Comparison of ENCODE assay signal across 26 cellular contexts in the genomic region with DNA sequence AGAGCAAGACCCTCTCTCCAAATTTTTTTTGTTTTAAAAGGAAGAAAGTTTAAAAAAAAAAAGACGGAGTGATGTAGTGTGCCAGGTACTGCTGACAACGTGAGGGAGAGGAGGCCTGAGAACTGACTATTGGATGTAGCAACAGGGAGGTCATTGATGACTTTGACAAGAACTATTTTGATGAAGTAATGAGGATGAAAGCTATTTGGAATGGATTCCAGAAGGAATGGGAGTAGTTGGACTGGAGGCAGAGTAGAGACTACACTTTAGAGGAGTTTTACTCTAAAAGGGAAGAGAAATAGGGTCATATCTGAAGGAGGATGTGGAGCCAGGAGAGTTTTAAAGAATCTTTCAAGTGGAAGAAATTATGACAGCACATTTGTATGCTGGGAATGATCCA. TPM values are rescaled to one million over a fixed set of nuclear protein-coding genes. Genes with fewer than 3 reads are reported as not detected.
DNase-seq lines count a peak whose midpoint lies in the region; ATAC-seq, FAIRE-seq and TF ChIP-seq lines count a peak whose summit lies in the region.
"Had no signal": no experiment of that assay in that cellular context is flagged by ENCODE, and none has a peak within 500 bp of the region (broad histone marks: within the 10 kb centered on the region; RNA-seq: fewer than 3 reads in every experiment).

No MANE protein-coding gene starts in this region.

- H2AFZ ChIP-seq in astrocyte (ENCODE audit: low read depth, low read length): no peak overlapping the region

- no peaks in the 10 kb centered on the region for H3K27me3 Mint-ChIP-seq in astrocyte (ENCODE audit: low read depth, unreplicated experiment)
- H3K27me3 Mint-ChIP-seq: activated naive CD4-positive, alpha-beta T cell treated with anti-CD3 and anti-CD28 coated beads, Interleukin-2, amount 10 ng/mL, durations not matched to agents 7 days and 5 days; CD4-positive, alpha-beta T cell; stimulated activated naive CD8-positive, alpha-beta T cell treated with anti-CD3 and anti-CD28 coated beads, Interleukin-15, amount 100 ng/mL, for 72 hours had no signal

- H3K9me3 Mint-ChIP-seq in astrocyte (ENCODE audit: unreplicated experiment): peaks cover 9% of the 10 kb centered on the region

- H3K27me3 ChIP-seq in astrocyte (ENCODE audit: insufficient read depth, low read length) (no peaks in the 10 kb centered on the region), brain microvascular endothelial cell (replicated peaks) (no peaks in the 10 kb centered on the region)
- H3K27me3 ChIP-seq: neutrophil, spleen, upper lobe of left lung had no signal

- peaks cover 37% of the 10 kb centered on the region for H3K4me1 Mint-ChIP-seq in astrocyte (ENCODE audit: low read depth, unreplicated experiment)

- peak overlapping the region; percentile 36 for H3K27ac Mint-ChIP-seq in astrocyte (ENCODE audit: unreplicated experiment)
- H3K27ac Mint-ChIP-seq: stimulated activated naive CD8-positive, alpha-beta T cell treated with anti-CD3 and anti-CD28 coated beads, Interleukin-15, amount 100 ng/mL, for 72 hours had no signal

- in situ Hi-C loops in brain microvascular endothelial cell (cut with HindIII; ENCODE audit: low pct_ligation_motif_present, low sequenced_read_pairs): no loop called here

- H3K36me3 Mint-ChIP-seq in astrocyte (ENCODE audit: low read depth, unreplicated experiment): peaks cover 4% of the 10 kb centered on the region

- peak; percentile 47 for FAIRE-seq in astrocyte (lab: Jason Lieb, UNC)
- FAIRE-seq: A549, colon, GM12892 had no signal

- DNase-seq in AG08395 (ENCODE audit: low spot score) (peak; percentile 35), HCEC 1CT (peak; percentile 78), astrocyte (ENCODE audit: low read depth) (peak; percentile 82), omental fat pad (ENCODE audit: low spot score) (no peak), NCI-H82 (lab: John Stamatoyannopoulos, UW) (no peak), brain microvascular endothelial cell (no peak), kidney tubule cell (ENCODE audit: low spot score) (no peak)
- DNase-seq: activated CD4-positive, CD25-positive, alpha-beta regulatory T cell treated with anti-CD3 and anti-CD28 coated beads, Interleukin-2, amount 50 U/mL, for 72 hours; activated CD8-positive, alpha-beta memory T cell treated with anti-CD3 and anti-CD28 coated beads for 24 hours; activated naive CD4-positive, alpha-beta T cell treated with anti-CD3 and anti-CD28 coated beads, Interleukin-2, amount 10 ng/mL, durations not matched to agents 7 days and 5 days; activated T-cell treated with anti-CD3 and anti-CD28 coated beads, Interleukin-2, amount 50 U/mL, for 48 hours; CD4-positive, alpha-beta T cell; DMS 273 treated with DMSO at 0.1 percent for 48 hours; NCI-H1417; NCI-H524 treated with DMSO at 0.1 percent for 48 hours; spleen; stimulated activated CD4-positive, alpha-beta T cell treated with anti-CD3 and anti-CD28 coated beads, Interleukin-4, amount 100 ng/mL, for 24 hours; stimulated activated naive CD8-positive, alpha-beta T cell treated with anti-CD3 and anti-CD28 coated beads, Interleukin-15, amount 100 ng/mL, for 72 hours; T1000; upper lobe of left lung had no signal

- TF ChIP-seq CTCF in astrocyte (IDR thresholded peaks at IDR 0.05; ENCODE audit: insufficient read depth, low read depth, low read length): no peak
- no peak for TF ChIP-seq CTCF in omental fat pad (IDR thresholded peaks at IDR 0.05)
- TF ChIP-seq CTCF in brain microvascular endothelial cell (IDR thresholded peaks at IDR 0.05; ENCODE audit: low read depth, low read length, missing control alignments): no peak

- H3K79me2 ChIP-seq in astrocyte (ENCODE audit: insufficient read depth, low read length): no peaks in the 10 kb centered on the region

- H3K9me3 ChIP-seq in astrocyte (ENCODE audit: insufficient read depth, low read depth, low read length): no peaks in the 10 kb centered on the region
- H3K9me3 ChIP-seq: A549, neutrophil, upper lobe of left lung had no signal

- peak; percentile 79 for ATAC-seq in omental fat pad (ENCODE audit: low FRiP score)
- ATAC-seq in GM18907 (IDR thresholded peaks at IDR 0.05; ENCODE audit: unreplicated experiment): no peak
- ATAC-seq: HCT116; stimulated activated naive CD8-positive, alpha-beta T cell treated with anti-CD3 and anti-CD28 coated beads, Interleukin-15, amount 100 ng/mL, for 72 hours had no signal

- peaks cover 41% of the 10 kb centered on the region for H3K4me1 ChIP-seq in astrocyte (ENCODE audit: insufficient read depth, low read length)

- no peaks in the 10 kb centered on the region for H4K20me1 ChIP-seq in astrocyte (ENCODE audit: insufficient read depth, low read length)

- no peaks in the 10 kb centered on the region for H3K36me3 ChIP-seq in astrocyte (ENCODE audit: insufficient read depth, low read length)
- no peaks in the 10 kb centered on the region for H3K36me3 ChIP-seq in brain microvascular endothelial cell (replicated peaks)
- H3K36me3 ChIP-seq: neutrophil, spleen, upper lobe of left lung had no signal

- H3K4me3 ChIP-seq in astrocyte (ENCODE audit: insufficient read depth, low read depth, low read length) (no peak overlapping the region), brain microvascular endothelial cell (ENCODE audit: low read depth, low read length) (no peak overlapping the region)
- H3K4me3 ChIP-seq: A549, spleen, upper lobe of left lung had no signal

- no peak overlapping the region for H3K4me3 Mint-ChIP-seq in astrocyte (ENCODE audit: unreplicated experiment)
- H3K4me3 Mint-ChIP-seq: activated naive CD4-positive, alpha-beta T cell treated with anti-CD3 and anti-CD28 coated beads, Interleukin-2, amount 10 ng/mL, durations not matched to agents 7 days and 5 days; CD4-positive, alpha-beta T cell; stimulated activated naive CD8-positive, alpha-beta T cell treated with anti-CD3 and anti-CD28 coated beads, Interleukin-15, amount 100 ng/mL, for 72 hours had no signal

- H3K27ac ChIP-seq in astrocyte (ENCODE audit: low read depth, low read length) (no peak overlapping the region), brain microvascular endothelial cell (no peak overlapping the region)
- H3K27ac ChIP-seq: neutrophil, spleen had no signal

- no peak overlapping the region for H3K9ac ChIP-seq in astrocyte (ENCODE audit: low read length)

- H3K4me2 ChIP-seq in astrocyte (ENCODE audit: low read length): no peak overlapping the region
- H3K4me2 ChIP-seq: A549 had no signal

RNA-seq across cellular contexts. Expression of a gene that starts 27.8 kb away (rescaled TPM):
- 378 and 421 TPM in 2 replicates for total RNA-seq in astrocyte
- total RNA-seq in omental fat pad: 100 to 1,000 TPM; 379 to 669 (median 479) TPM

Comparison
In these comparisons a context has a peak if more than half of its experiments do, and no peak if none do; other contexts are left out.
1. DNase-seq: peak in AG08395 (single experiment), HCEC 1CT (single experiment) and astrocyte (single experiment); none in omental fat pad (single experiment), NCI-H82 (single experiment), brain microvascular endothelial cell (single experiment) and kidney tubule cell (single experiment).